Comparison of ENCODE assay signal across 28 cellular contexts in the genomic region with DNA sequence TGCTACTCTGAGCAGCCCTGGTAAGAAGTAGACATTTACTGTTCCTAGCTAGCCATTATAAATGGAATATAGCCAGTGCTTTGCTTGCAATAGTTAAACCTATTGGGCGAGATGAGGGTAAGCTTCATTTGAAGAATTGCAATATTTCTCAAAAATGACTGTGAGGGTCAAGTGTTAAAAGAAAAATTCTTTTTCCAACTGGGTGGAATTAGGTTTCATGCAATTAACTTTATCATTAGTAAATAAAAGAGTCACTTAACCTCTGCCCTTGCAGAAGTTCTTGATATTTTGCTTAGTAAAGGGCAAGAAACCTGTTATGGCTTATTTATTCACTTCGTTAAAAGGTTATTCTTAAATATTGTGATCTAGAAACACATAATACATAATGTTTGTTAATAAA.
DNase-seq lines count a peak whose midpoint lies in the region; ATAC-seq, FAIRE-seq and TF ChIP-seq lines count a peak whose summit lies in the region.
"Had no signal": no experiment of that assay in that cellular context is flagged by ENCODE, and none has a peak within 500 bp of the region (broad histone marks: within the 10 kb centered on the region; RNA-seq: fewer than 3 reads in every experiment).

No MANE protein-coding gene starts in this region.

- no peak for DNase-seq in right cardiac atrium
- no peak for DNase-seq in heart left ventricle
- no peak for DNase-seq in endothelial cell of umbilical vein (ENCODE audit: low read depth, low spot score)
- no peak for DNase-seq in NCI-H1092 (lab: John Stamatoyannopoulos, UW)
- no peak for DNase-seq in amygdala (lab: John Stamatoyannopoulos, UW)
- DNase-seq: activated effector memory CD4-positive, alpha-beta T cell treated with anti-CD3 and anti-CD28 coated beads, Interleukin-2, amount 50 U/mL, for 16 hours; activated naive CD8-positive, alpha-beta T cell treated with anti-CD3 and anti-CD28 coated beads for 36 hours; DMS79; dorsolateral prefrontal cortex; GDM1; H7; KG1; kidney; lower lobe of right lung; natural killer cell; NCI-H1694 treated with DMSO at 0.1 percent for 48 hours; NCI-H774; retina; spleen; stimulated activated CD4-positive, alpha-beta T cell treated with anti-CD3 and anti-CD28 coated beads, Interleukin-2, amount 100 ng/mL, for 48 hours; substantia nigra had no signal

- H3K36me3 ChIP-seq in heart left ventricle, result no peaks in the 10 kb centered on the region
- no peaks in the 10 kb centered on the region for H3K36me3 ChIP-seq in OCI-LY1 (ENCODE audit: insufficient read depth, low read length)
- H3K36me3 ChIP-seq in endothelial cell of umbilical vein (ENCODE audit: control insufficient read depth in 2 of 2, extremely low read depth in 1 of 2, insufficient read depth in 2 of 2, low read length in 2 of 2), result no peaks in the 10 kb centered on the region
- no peaks in the 10 kb centered on the region for H3K36me3 ChIP-seq in subcutaneous abdominal adipose tissue (ENCODE audit: control insufficient read depth in 5 of 5, insufficient read depth in 5 of 5, low read length in 5 of 5)
- H3K36me3 ChIP-seq: ascending aorta, lower lobe of right lung, spleen had no signal

- H3K27me3 ChIP-seq in right cardiac atrium (ENCODE audit: control insufficient read depth, insufficient read depth), result no peaks in the 10 kb centered on the region
- H3K27me3 ChIP-seq in heart left ventricle, result no peaks in the 10 kb centered on the region
- H3K27me3 ChIP-seq in OCI-LY1 (ENCODE audit: insufficient read depth, low read length), result no peaks in the 10 kb centered on the region
- H3K27me3 ChIP-seq in endothelial cell of umbilical vein (ENCODE audit: control insufficient read depth in 2 of 2, insufficient read depth in 2 of 2, low read length in 2 of 2), result peaks cover 3 to 5% of the 10 kb centered on the region in 2 experiments
- no peaks in the 10 kb centered on the region for H3K27me3 ChIP-seq in subcutaneous abdominal adipose tissue (ENCODE audit: control insufficient read depth in 5 of 5, insufficient read depth in 4 of 5, low read length in 5 of 5)
- H3K27me3 ChIP-seq: ascending aorta, dorsolateral prefrontal cortex, spleen had no signal

- no peaks in the 10 kb centered on the region for H3K9me1 ChIP-seq in endothelial cell of umbilical vein (replicated peaks; ENCODE audit: control insufficient read depth, extremely low read depth, insufficient read depth, low read length)

- no peak for FAIRE-seq in endothelial cell of umbilical vein (lab: Jason Lieb, UNC)
- FAIRE-seq: GM19239, HTR-8/SVneo, kidney had no signal

- H3K79me2 ChIP-seq in OCI-LY1 (ENCODE audit: insufficient read depth, low read length) (no peaks in the 10 kb centered on the region), endothelial cell of umbilical vein (ENCODE audit: control insufficient read depth, insufficient read depth, low read length) (no peaks in the 10 kb centered on the region)

- no peak for TF ChIP-seq CTCF in heart left ventricle (IDR thresholded peaks at IDR 0.05)
- TF ChIP-seq CTCF in OCI-LY1 (IDR thresholded peaks at IDR 0.05; ENCODE audit: low read length), result no peak
- no peak for TF ChIP-seq CTCF in endothelial cell of umbilical vein (IDR thresholded peaks at IDR 0.05; ENCODE audit: extremely low read depth in 1 of 2, insufficient read depth in 1 of 2, low read depth in 1 of 2, low read length in 2 of 2)

- H3K9ac ChIP-seq in OCI-LY1 (ENCODE audit: low read length) (no peak overlapping the region), endothelial cell of umbilical vein (replicated peaks; ENCODE audit: extremely low read depth, insufficient read depth, low read length) (peak overlapping the region; percentile 51), subcutaneous abdominal adipose tissue (ENCODE audit: low read length in 5 of 5) (no peak overlapping the region)

- H3K4me2 ChIP-seq in OCI-LY1 (ENCODE audit: low read length) (peak overlapping the region; percentile 39; the same call in 1 of the 2 replicates), endothelial cell of umbilical vein (ENCODE audit: insufficient read depth, low read length) (peak overlapping the region; percentile 92)

- peak overlapping the region; percentile 28 for H3K4me3 ChIP-seq in right cardiac atrium (ENCODE audit: low read length)
- peak overlapping the region in 2 of 12 donors; percentile 1 to 22 for H3K4me3 ChIP-seq in heart left ventricle
- no peak overlapping the region for H3K4me3 ChIP-seq in OCI-LY1 (ENCODE audit: low read depth, low read length, poor library complexity, severe bottlenecking)
- peak overlapping the region in 1 of 3 experiments; percentile 58 for H3K4me3 ChIP-seq in endothelial cell of umbilical vein (replicated peaks in 1 of 3; ENCODE audit: insufficient read depth in 1 of 3, low read depth in 1 of 3, low read length in 3 of 3)
- peak overlapping the region in 3 of 5 donors; percentile 1 to 43 (median 39) for H3K4me3 ChIP-seq in subcutaneous abdominal adipose tissue (ENCODE audit: low read depth in 1 of 5, low read length in 5 of 5)
- H3K4me3 ChIP-seq: ascending aorta, lower lobe of right lung, spleen had no signal

- POLR2A ChIA-PET in endothelial cell of umbilical vein (lab: Charles Lee), result no interaction called here

- H3K9me2 ChIP-seq in OCI-LY1 (ENCODE audit: low read depth, low read length), result no peaks in the 10 kb centered on the region

- H3K27ac ChIP-seq in right cardiac atrium (ENCODE audit: low read length), result no peak overlapping the region
- H3K27ac ChIP-seq in heart left ventricle, result peak overlapping the region in 1 of 12 donors; percentile 13
- no peak overlapping the region for H3K27ac ChIP-seq in OCI-LY1 (ENCODE audit: low read depth, low read length, poor library complexity, severe bottlenecking)
- H3K27ac ChIP-seq in endothelial cell of umbilical vein (ENCODE audit: insufficient read depth, low read depth, low read length), result peak overlapping the region; percentile 48
- no peak overlapping the region for H3K27ac ChIP-seq in subcutaneous abdominal adipose tissue (ENCODE audit: low read depth, low read length)
- H3K27ac ChIP-seq: ascending aorta, C4-2B, lower lobe of right lung, spleen had no signal

- H3K9me3 ChIP-seq in right cardiac atrium (ENCODE audit: control insufficient read depth, low read length), result no peaks in the 10 kb centered on the region
- H3K9me3 ChIP-seq in heart left ventricle, result no peaks in the 10 kb centered on the region
- H3K9me3 ChIP-seq in OCI-LY1 (ENCODE audit: low read length), result no peaks in the 10 kb centered on the region
- no peaks in the 10 kb centered on the region for H3K9me3 ChIP-seq in endothelial cell of umbilical vein (replicated peaks; ENCODE audit: control insufficient read depth, insufficient read depth, low read length)
- H3K9me3 ChIP-seq in subcutaneous abdominal adipose tissue (ENCODE audit: control insufficient read depth in 5 of 5, low read length in 5 of 5), result no peaks in the 10 kb centered on the region
- H3K9me3 ChIP-seq: ascending aorta, lower lobe of right lung had no signal

- ATAC-seq in right cardiac atrium (no peak), heart left ventricle (no peak), HG03457 (IDR thresholded peaks at IDR 0.05; ENCODE audit: unreplicated experiment) (no peak)
- ATAC-seq: lower lobe of right lung, natural killer cell had no signal

- H2AFZ ChIP-seq in OCI-LY1 (ENCODE audit: low read length) (no peak overlapping the region), endothelial cell of umbilical vein (ENCODE audit: low read depth, low read length) (no peak overlapping the region)

- no TSS peak for BruUV-seq in endothelial cell of umbilical vein (replicated peaks; lab: Mats Ljungman, UMichigan)

- CTCF ChIA-PET in endothelial cell of umbilical vein (lab: Charles Lee), result interaction anchor here (0.9 to 1.9 kb wide), 5 partner anchors 11 to 211 kb away, joined by 3 to 4 read pairs (median 3); no protein-coding TSS in a partner anchor

- WGBS in right cardiac atrium, result 46% methylated on average over 2 of the region's 2 CpGs
- 64 to 72% (median 67%) methylated on average over 2 of the region's 2 CpGs for WGBS in heart left ventricle, 4 donors

- TF ChIP-seq POLR2A in heart left ventricle (IDR thresholded peaks at IDR 0.05) (no peak), endothelial cell of umbilical vein (IDR thresholded peaks at IDR 0.05; ENCODE audit: low read depth, low read length) (no peak)

- peaks cover 2% of the 10 kb centered on the region for H3K4me1 ChIP-seq in right cardiac atrium (ENCODE audit: control insufficient read depth, insufficient read depth, low read length)
- peaks cover 0 to 21% (median 14%) of the 10 kb centered on the region in 12 donors for H3K4me1 ChIP-seq in heart left ventricle
- H3K4me1 ChIP-seq in OCI-LY1 (ENCODE audit: insufficient read depth, low read length, severe bottlenecking), result peaks cover 20% of the 10 kb centered on the region
- H3K4me1 ChIP-seq in endothelial cell of umbilical vein (ENCODE audit: control insufficient read depth, extremely low read depth, insufficient read depth, low read length), result peaks cover 27% of the 10 kb centered on the region
- peaks cover 0 to 13% (median 4%) of the 10 kb centered on the region in 5 donors for H3K4me1 ChIP-seq in subcutaneous abdominal adipose tissue (ENCODE audit: control insufficient read depth in 5 of 5, insufficient read depth in 5 of 5, low read length in 5 of 5)
- H3K4me1 ChIP-seq: ascending aorta had no signal

- intact Hi-C loops in right cardiac atrium (cut with DNase I), result no loop called here
- intact Hi-C loops in heart left ventricle (cut with DNase I), result no loop called here
- intact Hi-C loops in endothelial cell of umbilical vein (cut with micrococcal nuclease), result loop anchor here (2.0 to 5.0 kb wide), 6 partner anchors 210 to 1605 kb away; partner anchors contain the start of gene ZNF608

- dilution Hi-C loops in endothelial cell of umbilical vein (cut with MboI; ENCODE audit: extremely low pct_ligation_motif_present, low sequenced_read_pairs), result no loop called here

- H4K20me1 ChIP-seq in OCI-LY1 (ENCODE audit: insufficient read depth, low read length), result no peaks in the 10 kb centered on the region
- H4K20me1 ChIP-seq in endothelial cell of umbilical vein (replicated peaks; ENCODE audit: control insufficient read depth, extremely low read depth, insufficient read depth, low read length), result no peaks in the 10 kb centered on the region

- H3F3A ChIP-seq in OCI-LY1 (ENCODE audit: insufficient read depth, low read length), result no peaks in the 10 kb centered on the region

TF ChIP-seq in endothelial cell of umbilical vein, 7 proteins besides CTCF, POLR2A, EP300 and RAD21 (continues in another document):
- TF ChIP-seq, protein P1, sequence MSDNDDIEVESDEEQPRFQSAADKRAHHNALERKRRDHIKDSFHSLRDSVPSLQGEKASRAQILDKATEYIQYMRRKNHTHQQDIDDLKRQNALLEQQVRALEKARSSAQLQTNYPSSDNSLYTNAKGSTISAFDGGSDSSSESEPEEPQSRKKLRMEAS (IDR thresholded peaks at IDR 0.05; ENCODE audit: insufficient read depth, insufficient read length), result no peak
- no peak for TF ChIP-seq JUN (IDR thresholded peaks at IDR 0.05; ENCODE audit: borderline replicate concordance, insufficient read depth, insufficient read length, low read depth)
- no peak for TF ChIP-seq POLR2AphosphoS5 (IDR thresholded peaks at IDR 0.05; ENCODE audit: insufficient read depth, low read depth, low read length)
- TF ChIP-seq FOS (IDR thresholded peaks at IDR 0.05; ENCODE audit: borderline replicate concordance, insufficient read depth, low read length), result no peak
- TF ChIP-seq EZH2 (IDR thresholded peaks at IDR 0.05; ENCODE audit: borderline replicate concordance, low read depth, low read length, severe bottlenecking), result no peak
- no peak for TF ChIP-seq MYC (IDR thresholded peaks at IDR 0.05; ENCODE audit: low read depth, low read length)
